ENCODE assay signal across 8 cellular contexts in genomic region chr16:30430428-30430970, GRCh38. TPM values are rescaled to one million over a fixed set of nuclear protein-coding genes. Genes with fewer than 3 reads are reported as not detected.
DNase-seq lines count a peak whose midpoint lies in the region; ATAC-seq and TF ChIP-seq lines count a peak whose summit lies in the region.

No MANE protein-coding gene starts in this region.

- no peak for DNase-seq in BJ (ENCODE audit: low read depth)
- DNase-seq in SHP77 treated with DMSO at 0.1 percent for 48 hours (lab: John Stamatoyannopoulos, UW), result peak; percentile 95
- no peak for DNase-seq in Right ventricle myocardium superior
- DNase-seq in GM19240 (ENCODE audit: insufficient read length, low spot score), result no peak
- no peak for DNase-seq in activated T-helper 2 cell treated with anti-CD3 and anti-CD28 coated beads, Interferon-gamma antibody, Interleukin-2, Interleukin-4, amounts not matched to agents 10 μg/mL and 5 μg/mL and 100 μg/mL, durations not matched to agents 14 hours and 24 hours and 36 hours (ENCODE audit: low spot score)
- DNase-seq in A172 (ENCODE audit: low spot score), result no peak

- H3K36me3 Mint-ChIP-seq in activated T-helper 2 cell treated with anti-CD3 and anti-CD28 coated beads, Interferon-gamma antibody, Interleukin-2, Interleukin-4, amounts not matched to agents 10 μg/mL and 5 μg/mL and 100 μg/mL, durations not matched to agents 14 hours and 24 hours and 36 hours (ENCODE audit: low read depth), result peaks cover 27% of the 10 kb centered on the region

- POLR2A ChIA-PET in BJ (lab: Charles Lee), result interaction anchor here (0.6 kb wide), 1 partner anchor 15 kb away, joined by 3 read pairs; the partner anchor contains the start of gene SEPHS2

- CTCF ChIA-PET in BJ (lab: Yijun Ruan, JAX), result interaction anchor here (0.6 to 1.7 kb wide), 18 partner anchors 10 to 339 kb away, joined by 3 to 12 read pairs (median 4); partner anchors contain the start of genes SEPHS2, TBX6, ZNF747 and ZNF764

- no peaks in the 10 kb centered on the region for H3K27me3 Mint-ChIP-seq in activated T-helper 2 cell treated with anti-CD3 and anti-CD28 coated beads, Interferon-gamma antibody, Interleukin-2, Interleukin-4, amounts not matched to agents 10 μg/mL and 5 μg/mL and 100 μg/mL, durations not matched to agents 14 hours and 24 hours and 36 hours (ENCODE audit: low read depth)

- no peaks in the 10 kb centered on the region for H3K9me3 Mint-ChIP-seq in activated T-helper 2 cell treated with anti-CD3 and anti-CD28 coated beads, Interferon-gamma antibody, Interleukin-2, Interleukin-4, amounts not matched to agents 10 μg/mL and 5 μg/mL and 100 μg/mL, durations not matched to agents 14 hours and 24 hours and 36 hours

- H3K4me3 ChIP-seq in BJ (ENCODE audit: low read depth, low read length), result peak overlapping the region; percentile 25
- H3K4me3 ChIP-seq in skeletal muscle tissue (ENCODE audit: low read length in 3 of 3), result peak overlapping the region; percentile 81 to 94 (median 89)

- ATAC-seq in GM21825 (IDR thresholded peaks at IDR 0.05; ENCODE audit: unreplicated experiment) (peak; percentile 5), Right ventricle myocardium superior (ENCODE audit: poor library complexity) (peak; percentile 13)

- H3K27me3 ChIP-seq in BJ (ENCODE audit: control insufficient read depth, insufficient read depth, low read length) (peaks cover 5% of the 10 kb centered on the region), skeletal muscle tissue (ENCODE audit: control insufficient read depth in 3 of 3, insufficient read depth in 3 of 3, low read length in 3 of 3) (no peaks in the 10 kb centered on the region)

- H3K36me3 ChIP-seq in BJ (ENCODE audit: control insufficient read depth, insufficient read depth, low read length) (peaks cover 2% of the 10 kb centered on the region; the same call in 1 of the 2 replicates), skeletal muscle tissue (ENCODE audit: control insufficient read depth in 3 of 3, insufficient read depth in 3 of 3, low read length in 3 of 3) (peaks cover 7 to 10% (median 8%) of the 10 kb centered on the region in 3 donors)

- H3K4me3 Mint-ChIP-seq in activated T-helper 2 cell treated with anti-CD3 and anti-CD28 coated beads, Interferon-gamma antibody, Interleukin-2, Interleukin-4, amounts not matched to agents 10 μg/mL and 5 μg/mL and 100 μg/mL, durations not matched to agents 14 hours and 24 hours and 36 hours (ENCODE audit: low read depth), result no peak overlapping the region

- no peaks in the 10 kb centered on the region for H3K9me3 ChIP-seq in skeletal muscle tissue (ENCODE audit: control insufficient read depth in 3 of 3, low read length in 3 of 3)

- H3K27ac ChIP-seq in skeletal muscle tissue (ENCODE audit: low read depth, low read length), result peak overlapping the region; percentile 80

- peak overlapping the region; percentile 74 to 86 (median 84) for H3K9ac ChIP-seq in skeletal muscle tissue (ENCODE audit: low read depth in 1 of 3, low read length in 3 of 3)

- H3K4me1 Mint-ChIP-seq in activated T-helper 2 cell treated with anti-CD3 and anti-CD28 coated beads, Interferon-gamma antibody, Interleukin-2, Interleukin-4, amounts not matched to agents 10 μg/mL and 5 μg/mL and 100 μg/mL, durations not matched to agents 14 hours and 24 hours and 36 hours (ENCODE audit: low read depth), result peaks cover 23% of the 10 kb centered on the region

- H3K4me1 ChIP-seq in skeletal muscle tissue (ENCODE audit: control insufficient read depth in 3 of 3, insufficient read depth in 3 of 3, low read length in 3 of 3), result peaks cover 17 to 20% (median 20%) of the 10 kb centered on the region in 3 donors

- intact Hi-C loops in Right ventricle myocardium superior (cut with DNase I), result no loop called here
- intact Hi-C loops in activated T-helper 2 cell treated with anti-CD3 and anti-CD28 coated beads, Interferon-gamma antibody, Interleukin-2, Interleukin-4, amounts not matched to agents 10 μg/mL and 5 μg/mL and 100 μg/mL, durations not matched to agents 14 hours and 24 hours and 36 hours (cut with micrococcal nuclease), result loop anchor here (1.0 to 5.0 kb wide), 9 partner anchors 15 to 228 kb away; partner anchors contain the start of genes FBRS, SEPHS2, ZNF689 and ZNF768

- no peak for TF ChIP-seq CTCF in BJ (IDR thresholded peaks at IDR 0.05; ENCODE audit: insufficient read depth, low read depth, low read length)

- H3K27ac Mint-ChIP-seq in activated T-helper 2 cell treated with anti-CD3 and anti-CD28 coated beads, Interferon-gamma antibody, Interleukin-2, Interleukin-4, amounts not matched to agents 10 μg/mL and 5 μg/mL and 100 μg/mL, durations not matched to agents 14 hours and 24 hours and 36 hours, result no peak overlapping the region

RNA-seq across cellular contexts. Expression of gene DCTPP1, which starts 0.7 kb away (rescaled TPM):
- 27.5 and 33.9 TPM in 2 replicates for polyA plus RNA-seq in BJ (2011; rRNA removed)
- 7.9 and 17.3 TPM in 2 replicates for polyA minus RNA-seq in BJ (2011; rRNA and poly(A)+ RNA removed)
- total RNA-seq in Right ventricle myocardium superior (38.4 TPM), skeletal muscle tissue (26.1 TPM)
- total RNA-seq in activated T-helper 2 cell treated with anti-CD3 and anti-CD28 coated beads, Interferon-gamma antibody, Interleukin-2, Interleukin-4, amounts not matched to agents 10 μg/mL and 5 μg/mL and 100 μg/mL, durations not matched to agents 14 hours and 24 hours and 36 hours, result 127 and 128 TPM in 2 replicates
- total RNA-seq in A172 (2014; rRNA removed; shearing (Covaris generic)), result 74.5 and 86.1 TPM in 2 replicates

RNA-seq across cellular contexts. Expression of gene SEPHS2, which starts 15.2 kb away (rescaled TPM):
- polyA plus RNA-seq in BJ (2011; rRNA removed), result 44.4 and 50.3 TPM in 2 replicates
- 17.3 and 24.1 TPM in 2 replicates for polyA minus RNA-seq in BJ (2011; rRNA and poly(A)+ RNA removed)
- total RNA-seq in Right ventricle myocardium superior (28.6 TPM), skeletal muscle tissue (7.3 TPM)
- total RNA-seq in activated T-helper 2 cell treated with anti-CD3 and anti-CD28 coated beads, Interferon-gamma antibody, Interleukin-2, Interleukin-4, amounts not matched to agents 10 μg/mL and 5 μg/mL and 100 μg/mL, durations not matched to agents 14 hours and 24 hours and 36 hours, result 82.9 and 84.1 TPM in 2 replicates
- 4.9 and 7.2 TPM in 2 replicates for total RNA-seq in A172 (2014; rRNA removed; shearing (Covaris generic))

RNA-seq across cellular contexts. Expression of gene ZNF771, which starts 23.1 kb away (rescaled TPM):
- 6.8 and 7.9 TPM in 2 replicates for polyA plus RNA-seq in BJ (2011; rRNA removed)
- polyA minus RNA-seq in BJ (2011; rRNA and poly(A)+ RNA removed), result 2.1 and 4.3 TPM in 2 replicates
- 6.2 TPM for total RNA-seq in Right ventricle myocardium superior
- 5.2 TPM for total RNA-seq in skeletal muscle tissue
- 8.3 and 9.3 TPM in 2 replicates for total RNA-seq in activated T-helper 2 cell treated with anti-CD3 and anti-CD28 coated beads, Interferon-gamma antibody, Interleukin-2, Interleukin-4, amounts not matched to agents 10 μg/mL and 5 μg/mL and 100 μg/mL, durations not matched to agents 14 hours and 24 hours and 36 hours
- 19.2 and 27.4 TPM in 2 replicates for total RNA-seq in A172 (2014; rRNA removed; shearing (Covaris generic))

RNA-seq across cellular contexts. Expression of gene ZNF48, which starts 35.3 kb away (rescaled TPM):
- 2.8 and 4.6 TPM in 2 replicates for polyA plus RNA-seq in BJ (2011; rRNA removed)
- 2.6 and 5.3 TPM in 2 replicates for polyA minus RNA-seq in BJ (2011; rRNA and poly(A)+ RNA removed)
- total RNA-seq in Right ventricle myocardium superior (5.1 TPM), skeletal muscle tissue (6.3 TPM)
- total RNA-seq in activated T-helper 2 cell treated with anti-CD3 and anti-CD28 coated beads, Interferon-gamma antibody, Interleukin-2, Interleukin-4, amounts not matched to agents 10 μg/mL and 5 μg/mL and 100 μg/mL, durations not matched to agents 14 hours and 24 hours and 36 hours, result 13.4 TPM in 2 replicates
- 19.1 and 20.7 TPM in 2 replicates for total RNA-seq in A172 (2014; rRNA removed; shearing (Covaris generic))

RNA-seq across cellular contexts. Expression of gene ITGAL, which starts 42.0 kb away (rescaled TPM):
- 0.06 TPM in 2 replicates for polyA plus RNA-seq in BJ (2011; rRNA removed)
- polyA minus RNA-seq in BJ (2011; rRNA and poly(A)+ RNA removed), result 0.05 TPM in 1 of 2 replicates, not detected in the other
- total RNA-seq in Right ventricle myocardium superior, result 1.5 TPM
- total RNA-seq in skeletal muscle tissue, result 4.2 TPM
- 292 and 293 TPM in 2 replicates for total RNA-seq in activated T-helper 2 cell treated with anti-CD3 and anti-CD28 coated beads, Interferon-gamma antibody, Interleukin-2, Interleukin-4, amounts not matched to agents 10 μg/mL and 5 μg/mL and 100 μg/mL, durations not matched to agents 14 hours and 24 hours and 36 hours
- total RNA-seq in A172 (2014; rRNA removed; shearing (Covaris generic)), result 0.17 and 0.26 TPM in 2 replicates
